Comparison of ENCODE assay signal across 9 cellular contexts in genomic region chr1:107935396-107936064, GRCh38. TPM values are rescaled to one million over a fixed set of nuclear protein-coding genes. Genes with fewer than 3 reads are reported as not detected.
DNase-seq lines count a peak whose midpoint lies in the region; ATAC-seq and TF ChIP-seq lines count a peak whose summit lies in the region.
"Had no signal": no experiment of that assay in that cellular context is flagged by ENCODE, and none has a peak within 500 bp of the region (broad histone marks: within the 10 kb centered on the region; RNA-seq: fewer than 3 reads in every experiment).

No MANE protein-coding gene starts in this region.

- ATAC-seq in DND-41 (ENCODE audit: insufficient read depth, low read depth) = peak; percentile 27; the same call in 1 of the 3 replicates
- peak; percentile 94 for ATAC-seq in HG03469 (IDR thresholded peaks at IDR 0.05; ENCODE audit: unreplicated experiment)
- ATAC-seq in Right ventricle myocardium inferior = no peak

- H3K27ac Mint-ChIP-seq in activated T-helper 2 cell treated with anti-CD3 and anti-CD28 coated beads, Interferon-gamma antibody, Interleukin-2, Interleukin-4, amounts not matched to agents 10 μg/mL and 5 μg/mL and 100 μg/mL, durations not matched to agents 14 hours and 24 hours and 36 hours = peak overlapping the region; percentile 81

- no peak for DNase-seq in DND-41
- DNase-seq in GM20000 (ENCODE audit: low spot score) = peak; percentile 44
- peak; percentile 23 for DNase-seq in activated T-helper 2 cell treated with anti-CD3 and anti-CD28 coated beads, Interferon-gamma antibody, Interleukin-2, Interleukin-4, amounts not matched to agents 10 μg/mL and 5 μg/mL and 100 μg/mL, durations not matched to agents 14 hours and 24 hours and 36 hours (ENCODE audit: low spot score)
- DNase-seq in cardiac septum (ENCODE audit: low spot score) = no peak
- no peak for DNase-seq in Right ventricle myocardium inferior (ENCODE audit: missing footprints)
- DNase-seq in uterus = no peak
- no peak for DNase-seq in anterior cingulate cortex (lab: John Stamatoyannopoulos, UW)

- H3K9ac ChIP-seq in DND-41 (ENCODE audit: low read depth, low read length) = no peak overlapping the region

- H3K27ac ChIP-seq in DND-41 (ENCODE audit: low read length) (no peak overlapping the region; the same call in 1 of the 2 replicates), uterus (no peak overlapping the region)

- no peak for TF ChIP-seq CTCF in DND-41 (IDR thresholded peaks at IDR 0.05; ENCODE audit: borderline replicate concordance, extremely low read depth, low read length, poor library complexity, severe bottlenecking)
- no peak for TF ChIP-seq CTCF in GM20000 (IDR thresholded peaks at IDR 0.05; ENCODE audit: extremely low read depth, missing control alignments)
- TF ChIP-seq CTCF in uterus (IDR thresholded peaks at IDR 0.05) = no peak

- H3K36me3 Mint-ChIP-seq in activated T-helper 2 cell treated with anti-CD3 and anti-CD28 coated beads, Interferon-gamma antibody, Interleukin-2, Interleukin-4, amounts not matched to agents 10 μg/mL and 5 μg/mL and 100 μg/mL, durations not matched to agents 14 hours and 24 hours and 36 hours (ENCODE audit: low read depth) = no peaks in the 10 kb centered on the region

- peaks cover 50% of the 10 kb centered on the region for H3K4me1 Mint-ChIP-seq in activated T-helper 2 cell treated with anti-CD3 and anti-CD28 coated beads, Interferon-gamma antibody, Interleukin-2, Interleukin-4, amounts not matched to agents 10 μg/mL and 5 μg/mL and 100 μg/mL, durations not matched to agents 14 hours and 24 hours and 36 hours (ENCODE audit: low read depth)

- no peak overlapping the region for H3K4me2 ChIP-seq in DND-41 (ENCODE audit: insufficient read depth, low read length)

- no peak for TF ChIP-seq POLR2A in uterus (IDR thresholded peaks at IDR 0.05)

- H3K27me3 Mint-ChIP-seq in activated T-helper 2 cell treated with anti-CD3 and anti-CD28 coated beads, Interferon-gamma antibody, Interleukin-2, Interleukin-4, amounts not matched to agents 10 μg/mL and 5 μg/mL and 100 μg/mL, durations not matched to agents 14 hours and 24 hours and 36 hours (ENCODE audit: low read depth) = no peaks in the 10 kb centered on the region

- H3K9me3 ChIP-seq in DND-41 (ENCODE audit: insufficient read depth, low read length, severe bottlenecking) (no peaks in the 10 kb centered on the region), uterus (no peaks in the 10 kb centered on the region)

- H3K36me3 ChIP-seq in DND-41 (ENCODE audit: insufficient read depth, low read length) = no peaks in the 10 kb centered on the region; the same call in 1 of the 2 replicates
- H3K36me3 ChIP-seq in uterus = no peaks in the 10 kb centered on the region

- H3K4me3 ChIP-seq in DND-41 (ENCODE audit: low read depth in 1 of 2, low read length in 2 of 2) = no peak overlapping the region
- H3K4me3 ChIP-seq in uterus = no peak overlapping the region
- H3K4me3 ChIP-seq: skin epidermis had no signal

- intact Hi-C loops in activated T-helper 2 cell treated with anti-CD3 and anti-CD28 coated beads, Interferon-gamma antibody, Interleukin-2, Interleukin-4, amounts not matched to agents 10 μg/mL and 5 μg/mL and 100 μg/mL, durations not matched to agents 14 hours and 24 hours and 36 hours (cut with micrococcal nuclease) = loop anchor here (1.0 to 10.0 kb wide), 11 partner anchors 15 to 655 kb away; no protein-coding TSS in a partner anchor
- intact Hi-C loops in cardiac septum (cut with DNase I) (no loop called here), Right ventricle myocardium inferior (cut with DNase I) (no loop called here), uterus (cut with DNase I; ENCODE audit: low total_unique reads) (no loop called here)

- H3K9me3 Mint-ChIP-seq in activated T-helper 2 cell treated with anti-CD3 and anti-CD28 coated beads, Interferon-gamma antibody, Interleukin-2, Interleukin-4, amounts not matched to agents 10 μg/mL and 5 μg/mL and 100 μg/mL, durations not matched to agents 14 hours and 24 hours and 36 hours = no peaks in the 10 kb centered on the region

- H4K20me1 ChIP-seq in DND-41 (ENCODE audit: insufficient read depth, low read length) = peaks cover 19% of the 10 kb centered on the region; the same call in 1 of the 2 replicates

- no peaks in the 10 kb centered on the region for H3K27me3 ChIP-seq in DND-41 (ENCODE audit: insufficient read depth, low read length, poor library complexity)
- H3K27me3 ChIP-seq in uterus = no peaks in the 10 kb centered on the region

- peak overlapping the region; percentile 34 for H3K4me3 Mint-ChIP-seq in activated T-helper 2 cell treated with anti-CD3 and anti-CD28 coated beads, Interferon-gamma antibody, Interleukin-2, Interleukin-4, amounts not matched to agents 10 μg/mL and 5 μg/mL and 100 μg/mL, durations not matched to agents 14 hours and 24 hours and 36 hours (ENCODE audit: low read depth)

- peaks cover 99% of the 10 kb centered on the region for H3K79me2 ChIP-seq in DND-41 (ENCODE audit: insufficient read depth, low read length)

- no peak overlapping the region for H2AFZ ChIP-seq in DND-41 (ENCODE audit: low read depth, low read length)

- peaks cover 29% of the 10 kb centered on the region for H3K4me1 ChIP-seq in DND-41 (ENCODE audit: insufficient read depth, low read length)
- H3K4me1 ChIP-seq in uterus = no peaks in the 10 kb centered on the region

RNA-seq across cellular contexts. Expression of gene VAV3, which starts 29.4 kb away (rescaled TPM):
- total RNA-seq in activated T-helper 2 cell treated with anti-CD3 and anti-CD28 coated beads, Interferon-gamma antibody, Interleukin-2, Interleukin-4, amounts not matched to agents 10 μg/mL and 5 μg/mL and 100 μg/mL, durations not matched to agents 14 hours and 24 hours and 36 hours = 1.9 and 4.1 TPM in 2 replicates
- 1.9 TPM for total RNA-seq in cardiac septum
- total RNA-seq in Right ventricle myocardium inferior = 1.7 TPM
- 10 to 100 TPM in 2 of 4 donors, 1 to 10 TPM in 1, under 1 TPM in 1; 0.88 to 22.5 (median 8.6) TPM for total RNA-seq in uterus

Comparison
In these comparisons a context has a peak if more than half of its experiments do, and no peak if none do; other contexts are left out.
1. DNase-seq: peak in GM20000 (single experiment) and activated T-helper 2 cell treated with anti-CD3 and anti-CD28 coated beads, Interferon-gamma antibody, Interleukin-2, Interleukin-4, amounts not matched to agents 10 μg/mL and 5 μg/mL and 100 μg/mL, durations not matched to agents 14 hours and 24 hours and 36 hours (single experiment); none in DND-41 (single experiment), cardiac septum (single experiment), Right ventricle myocardium inferior (single experiment), uterus (0 of 2) and anterior cingulate cortex (0 of 58).